8 cellular contexts compared by ENCODE assay signal in genomic region chr11:68270334-68271022, GRCh38. TPM values are rescaled to one million over a fixed set of nuclear protein-coding genes. Genes with fewer than 3 reads are reported as not detected.
DNase-seq lines count a peak whose midpoint lies in the region; ATAC-seq and TF ChIP-seq lines count a peak whose summit lies in the region.

No MANE protein-coding gene starts in this region.

- POLR2A ChIA-PET in T-cell (lab: Charles Lee) = no interaction called here

- TF ChIP-seq CTCF in GM12865 (IDR thresholded peaks at IDR 0.05; ENCODE audit: insufficient read depth, low read depth, low read length, missing control alignments) (no peak), fibroblast of villous mesenchyme (IDR thresholded peaks at IDR 0.05; ENCODE audit: insufficient read depth, low read depth, low read length) (no peak), retinal pigment epithelial cell (conservative IDR thresholded peaks at IDR 0.05; ENCODE audit: low read depth, low read length) (no peak)

- H3K9me3 Mint-ChIP-seq in T-cell = no peaks in the 10 kb centered on the region

- H3K4me3 ChIP-seq in GM12865 (ENCODE audit: low read depth, low read length) = peak overlapping the region; percentile 98
- H3K4me3 ChIP-seq in fibroblast of villous mesenchyme (ENCODE audit: low read depth, low read length) = peak overlapping the region; percentile 92
- H3K4me3 ChIP-seq in retinal pigment epithelial cell (ENCODE audit: low read length) = peak overlapping the region; percentile 83

- H3K27ac Mint-ChIP-seq in T-cell = peak overlapping the region; percentile 11 to 90

- peaks cover 29 to 44% (median 39%) of the 10 kb centered on the region in 3 donors for H3K4me1 Mint-ChIP-seq in T-cell

- ATAC-seq in T-cell (replicated peaks in 1 of 4) (no peak), HG03378 (IDR thresholded peaks at IDR 0.05; ENCODE audit: unreplicated experiment) (no peak)

- H3K36me3 Mint-ChIP-seq in T-cell = peaks cover 10% of the 10 kb centered on the region

- no peaks in the 10 kb centered on the region for H3K27me3 Mint-ChIP-seq in T-cell

- DNase-seq in GM12865 (ENCODE audit: low read depth) (no peak), T-cell (no peak), fibroblast of villous mesenchyme (ENCODE audit: low read depth) (no peak), retinal pigment epithelial cell (ENCODE audit: low read depth) (no peak), NCI-H82 treated with DMSO at 0.1 percent for 48 hours (lab: John Stamatoyannopoulos, UW; ENCODE audit: unreplicated experiment) (no peak), NCI-H2171 (lab: John Stamatoyannopoulos, UW) (no peak)
- DNase-seq in stimulated activated naive CD4-positive, alpha-beta T cell (lab: John Stamatoyannopoulos, UW) = no peak

- peak overlapping the region; percentile 84 to 98 (median 95) for H3K4me3 Mint-ChIP-seq in T-cell

- CTCF ChIA-PET in T-cell (lab: Charles Lee) = interaction anchor here (0.5 to 1.0 kb wide), 4 partner anchors 13 to 452 kb away, joined by 3 to 5 read pairs (median 4); no protein-coding TSS in a partner anchor

RNA-seq across cellular contexts. Expression of gene C11orf24, which starts 1.3 kb away (rescaled TPM):
- 10 to 100 TPM in 4 of 5 donors, 1 to 10 TPM in 1; 9.5 to 25.3 (median 21.4) TPM for total RNA-seq in T-cell
- total RNA-seq in fibroblast of villous mesenchyme = 50.1 and 64.4 TPM in 2 replicates

RNA-seq across cellular contexts. Expression of gene LRP5, which starts 41.9 kb away (rescaled TPM):
- total RNA-seq in T-cell (10 to 100 TPM in 1 of 5 donors, 1 to 10 TPM in 4; 1.8 to 11.3 (median 7.0) TPM), fibroblast of villous mesenchyme (28.3 and 31.5 TPM in 2 replicates)

RNA-seq across cellular contexts. Expression of gene KMT5B, which starts 57.4 kb away (rescaled TPM):
- total RNA-seq in T-cell (10 to 100 TPM; 35.1 to 56.6 (median 48.5) TPM), fibroblast of villous mesenchyme (20.0 and 29.4 TPM in 2 replicates)
